1 cellular context compared by ENCODE assay signal in the genomic region with DNA sequence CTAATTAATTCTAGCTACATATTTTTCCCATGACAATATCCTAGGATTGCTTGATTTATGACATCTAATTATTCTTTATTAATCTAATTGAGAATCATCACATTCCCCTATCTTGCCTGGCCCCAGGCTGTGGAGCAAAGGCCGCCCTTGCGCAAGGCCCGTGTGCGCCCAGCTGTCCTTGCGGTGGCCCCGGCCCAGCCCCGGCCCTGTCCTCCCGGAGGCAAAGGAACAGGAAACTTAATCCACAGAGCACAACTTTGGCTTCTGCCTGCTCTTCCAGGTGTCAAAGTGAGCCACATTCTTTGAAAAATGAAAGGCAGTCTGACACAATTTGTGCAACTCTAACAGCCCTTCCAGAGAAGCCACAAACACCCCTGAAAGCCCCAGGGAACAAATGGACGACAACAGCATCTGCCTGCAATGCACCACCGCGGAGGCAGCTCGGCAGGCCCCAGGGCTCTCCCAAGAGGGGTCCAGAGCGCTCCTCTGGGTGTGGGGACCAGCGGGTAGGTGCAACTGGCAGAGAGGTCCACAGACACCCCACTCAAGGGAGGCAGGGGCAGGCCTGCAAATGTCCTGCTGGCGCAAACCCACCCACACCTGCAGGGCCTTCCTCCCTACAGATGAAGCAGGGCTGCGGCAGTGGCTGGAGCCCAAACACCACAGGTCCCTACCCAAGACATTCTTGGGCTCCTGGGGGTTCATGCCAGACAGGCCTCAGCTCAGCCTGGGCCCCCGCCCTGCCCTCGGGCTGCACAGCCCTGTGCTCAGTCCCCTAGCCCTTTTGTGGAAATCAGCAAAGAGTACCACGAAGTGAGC.
A peak's percentile ranks its signal among the peaks of the same experiment; 100 is the strongest.
TF ChIP-seq lines count a peak whose summit lies in the region.

No MANE protein-coding gene starts in this region.

TF ChIP-seq in GM12878, 131 proteins besides CTCF, POLR2A, EP300 and RAD21:
- no peak for TF ChIP-seq KLF5 (IDR thresholded peaks at IDR 0.05; ENCODE audit: partially characterized antibody)
- peak; percentile 46 for TF ChIP-seq MEF2B (IDR thresholded peaks at IDR 0.05; ENCODE audit: partially characterized antibody, poor library complexity, severe bottlenecking)
